8 cellular contexts compared by ENCODE assay signal in genomic region chr2:240560084-240560479, GRCh38. TPM values are rescaled to one million over a fixed set of nuclear protein-coding genes. Genes with fewer than 3 reads are reported as not detected.
A peak's percentile ranks its signal among the peaks of the same experiment; 100 is the strongest.
DNase-seq lines count a peak whose midpoint lies in the region; ATAC-seq, FAIRE-seq and TF ChIP-seq lines count a peak whose summit lies in the region.

TSS of gene DUSP28 (plus strand) at chr2:240560357. CDS start at chr2:240560685, 328 bp downstream.

- H3K9me3 ChIP-seq in HepG2 (ENCODE audit: low read length) = no peaks in the 10 kb centered on the region

- peak; percentile 32; the same call in 1 of the 2 replicates for TF ChIP-seq RAD21 in HepG2 (CRISPR knock-in tag; IDR thresholded peaks at IDR 0.05)

- BruUV-seq in HepG2 (replicated peaks; lab: Mats Ljungman, UMichigan) = no TSS peak

- FAIRE-seq in HepG2 (lab: Jason Lieb, UNC) = peak; percentile 57

- in situ Hi-C loops in GM18951 (cut with MboI; ENCODE audit: low sequenced_read_pairs, unreplicated experiment) = no loop called here
- in situ Hi-C loops in HepG2 (cut with HindIII; ENCODE audit: extremely low pct_ligation_motif_present, low pct_unique_long_range_greater_than_20kb) = loop anchor here (25.0 kb wide), 1 partner anchor 652 kb away; no protein-coding TSS in a partner anchor

- peak within 1 kb of the TSS; percentile 92 for H3K9ac ChIP-seq in HepG2 (ENCODE audit: insufficient read depth, low read depth, low read length)

- intact Hi-C loops in HepG2 (cut with micrococcal nuclease; ENCODE audit: unreplicated experiment) = loop anchor here (5.0 kb wide), 1 partner anchor 272 kb away; no protein-coding TSS in a partner anchor

- peaks cover 3 to 15% of the 10 kb centered on the region in 2 experiments; a peak in 4 of 5 replicates for H3K36me3 ChIP-seq in HepG2 (replicated peaks in 1 of 2; ENCODE audit: control insufficient read depth in 1 of 2, insufficient read depth in 2 of 2, low read length in 2 of 2)

- H3K4me1 ChIP-seq in HepG2 (ENCODE audit: insufficient read depth, low read length) = peaks cover 48% of the 10 kb centered on the region

- H3K4me3 ChIP-seq in coronary artery = peak within 1 kb of the TSS; percentile 93
- H3K4me3 ChIP-seq in HepG2 (replicated peaks in 1 of 3; ENCODE audit: insufficient read depth in 1 of 3, low read depth in 2 of 3, low read length in 3 of 3) = peak within 1 kb of the TSS; percentile 80 to 85 (median 80)

- H3K27ac ChIP-seq in coronary artery (peak within 1 kb of the TSS; percentile 95 to 98), HepG2 (ENCODE audit: extremely low read length, insufficient read depth, low read length) (peak within 1 kb of the TSS; percentile 90)

- 1% methylated on average over 11 of the region's 39 CpGs for WGBS in HepG2 (ENCODE audit: low lambda C conversion rate)

- H3K79me2 ChIP-seq in HepG2 (ENCODE audit: insufficient read depth, low read length) = peaks cover 28% of the 10 kb centered on the region

- ATAC-seq in HG03139 (IDR thresholded peaks at IDR 0.05; ENCODE audit: unreplicated experiment) (peak; percentile 59), HepG2 (peak; percentile 84)

- H2AFZ ChIP-seq in HepG2 (ENCODE audit: low read length) = no peak within 1 kb of the TSS

- TF ChIP-seq EP300 in HepG2 (IDR thresholded peaks at IDR 0.05; ENCODE audit: low read depth in 2 of 2, low read length in 2 of 2) (no peak), HepG2 (CRISPR knock-in tag; IDR thresholded peaks at IDR 0.05; ENCODE audit: borderline replicate concordance) (no peak; the same call in 1 of the 2 replicates)

- DNase-seq in Ammon's horn (ENCODE audit: low spot score) (peak; percentile 96), NCI-H510A (lab: John Stamatoyannopoulos, UW) (peak; percentile 73), coronary artery (ENCODE audit: low spot score) (peak; percentile 94), HepG2 (ENCODE audit: low spot score) (peak; percentile 83)
- peak; percentile 94 for DNase-seq in activated CD4-positive, alpha-beta T cell treated with anti-CD3 and anti-CD28 coated beads for 48 hours
- DNase-seq in stimulated activated CD4-positive, alpha-beta T cell treated with anti-CD3 and anti-CD28 coated beads, Interleukin-4, amount 100 ng/mL, for 24 hours = peak; percentile 90

- peak within 1 kb of the TSS; percentile 96 for H3K4me2 ChIP-seq in HepG2 (ENCODE audit: low read depth, low read length)

- no peaks in the 10 kb centered on the region for H4K20me1 ChIP-seq in HepG2 (ENCODE audit: insufficient read depth, low read length)

- no peaks in the 10 kb centered on the region for H3K27me3 ChIP-seq in HepG2 (ENCODE audit: control insufficient read depth in 1 of 2, insufficient read depth in 2 of 2, low read length in 2 of 2)

- peak; percentile 89 for TF ChIP-seq POLR2A in GM18951 (IDR thresholded peaks at IDR 0.05; ENCODE audit: extremely low read depth, insufficient read depth, insufficient read length)
- TF ChIP-seq POLR2A in HepG2 (IDR thresholded peaks at IDR 0.05; ENCODE audit: insufficient read depth in 1 of 2, low read depth in 2 of 2, low read length in 2 of 2) = peak in 1 of 2 experiments; percentile 81; a peak in 2 of 4 replicates

- no peak for TF ChIP-seq CTCF in coronary artery (IDR thresholded peaks at IDR 0.05)
- peak; percentile 27 for TF ChIP-seq CTCF in HepG2 (CRISPR knock-in tag; IDR thresholded peaks at IDR 0.05)

- CTCF ChIA-PET in HepG2 (lab: Yijun Ruan, JAX; ENCODE audit: low intra/inter-chr PET ratio, low total read pairs) = no interaction called here

- POLR2A ChIA-PET in HepG2 (lab: Yijun Ruan, JAX) = interaction anchor here (1.0 to 4.9 kb wide), 6 partner anchors 13 to 49 kb away, joined by 3 to 86 read pairs (median 20); partner anchors contain the start of gene CAPN10

TF ChIP-seq in HepG2, 621 proteins besides CTCF, POLR2A, EP300 and RAD21 (continues in another document):
- no peak for TF ChIP-seq MLLT10 (CRISPR knock-in tag; IDR thresholded peaks at IDR 0.05)
- no peak for TF ChIP-seq NBN (conservative IDR thresholded peaks at IDR 0.05)
- TF ChIP-seq BRD4 (CRISPR knock-in tag; IDR thresholded peaks at IDR 0.05) = peak; percentile 77
- no peak for TF ChIP-seq NFE2L2 (IDR thresholded peaks at IDR 0.05; ENCODE audit: low read length)
- no peak for TF ChIP-seq ZEB1 (IDR thresholded peaks at IDR 0.05; ENCODE audit: insufficient replicate concordance, low read depth)
- no peak for TF ChIP-seq DMTF1 (CRISPR knock-in tag; IDR thresholded peaks at IDR 0.05)
- no peak; the same call in 1 of the 2 replicates for TF ChIP-seq ZNF567 (CRISPR knock-in tag; IDR thresholded peaks at IDR 0.05; ENCODE audit: borderline replicate concordance)
- TF ChIP-seq FOXK2 (IDR thresholded peaks at IDR 0.05) = no peak
- TF ChIP-seq CAMTA2 (CRISPR knock-in tag; IDR thresholded peaks at IDR 0.05; ENCODE audit: borderline replicate concordance) = peak; percentile 55; the same call in 1 of the 2 replicates
- no peak for TF ChIP-seq NR1H2 (CRISPR knock-in tag; IDR thresholded peaks at IDR 0.05; ENCODE audit: borderline replicate concordance, low read depth)
- no peak for TF ChIP-seq NCOA1 (CRISPR knock-in tag; IDR thresholded peaks at IDR 0.05)
- no peak; the same call in 1 of the 2 replicates for TF ChIP-seq ERF (CRISPR knock-in tag; IDR thresholded peaks at IDR 0.05)
- TF ChIP-seq IRF2 (CRISPR knock-in tag; IDR thresholded peaks at IDR 0.05) = peak; percentile 70
- TF ChIP-seq SNRNP70 (IDR thresholded peaks at IDR 0.05; ENCODE audit: low read depth, low read length) = no peak
- TF ChIP-seq ZNF235 (CRISPR knock-in tag; IDR thresholded peaks at IDR 0.05; ENCODE audit: borderline replicate concordance) = no peak; the same call in none of the 2 replicates
- 0 out of 2 replicates have a peak, but pooled peaks have one; percentile 13 for TF ChIP-seq SOX5 (CRISPR knock-in tag; IDR thresholded peaks at IDR 0.05; ENCODE audit: borderline replicate concordance)
- no peak for TF ChIP-seq KLF15 (CRISPR knock-in tag; IDR thresholded peaks at IDR 0.05; ENCODE audit: borderline replicate concordance)
- TF ChIP-seq ZMYM3 (CRISPR knock-in tag; IDR thresholded peaks at IDR 0.05) = no peak
- TF ChIP-seq ZSCAN31 (CRISPR knock-in tag; IDR thresholded peaks at IDR 0.05; ENCODE audit: low read depth) = peak; percentile 25; the same call in 1 of the 2 replicates
- TF ChIP-seq DNMT3B (CRISPR knock-in tag; conservative IDR thresholded peaks at IDR 0.05) = peak; percentile 49; the same call in 1 of the 2 replicates
- TF ChIP-seq EEA1 (CRISPR knock-in tag; IDR thresholded peaks at IDR 0.05; ENCODE audit: borderline replicate concordance) = peak; percentile 87; the same call in 1 of the 2 replicates

RNA-seq across cellular contexts. Expression of gene DUSP28, which starts in this region (rescaled TPM):
- 2.5 and 5.2 TPM in 2 replicates for total RNA-seq in HepG2 (2016; rRNA removed; fragmentation: Illumina TruSeq; extraction: Trizol)
- 4.5 and 4.9 TPM in 2 replicates for total RNA-seq in HepG2 (2016; cell fraction: cytosol; rRNA removed; fragmentation: Illumina TruSeq; extraction: Trizol; ENCODE audit: low read depth)
- 2.9 and 5.6 TPM in 2 replicates for total RNA-seq in HepG2 (2016; cell fraction: insoluble cytoplasmic fraction; rRNA removed; fragmentation: Illumina TruSeq; extraction: Trizol)
- total RNA-seq in HepG2 (2016; cell fraction: membrane; rRNA removed; fragmentation: Illumina TruSeq; extraction: Trizol) = 6.2 and 6.3 TPM in 2 replicates
- 7.1 TPM in 2 replicates for total RNA-seq in HepG2 (2016; cell fraction: nucleus; rRNA removed; fragmentation: Illumina TruSeq; extraction: Trizol)
- polyA plus RNA-seq in HepG2 (2011; rRNA removed) = 6.7 and 8.6 TPM in 2 replicates
- polyA plus RNA-seq in HepG2 (2011; cell fraction: cytosol; rRNA removed) = 3.4 and 4.1 TPM in 2 replicates
- polyA plus RNA-seq in HepG2 (2011; cell fraction: nucleus; rRNA removed) = 6.6 and 6.7 TPM in 2 replicates
- polyA plus RNA-seq in HepG2 (2012) = 5.4 and 6.8 TPM in 2 replicates
- polyA plus RNA-seq in HepG2 (2016; cell fraction: cytosol; fragmentation: Illumina TruSeq; extraction: Trizol; ENCODE audit: low read depth) = 4.9 and 6.2 TPM in 2 replicates
- polyA plus RNA-seq in HepG2 (2016; cell fraction: insoluble cytoplasmic fraction; fragmentation: Illumina TruSeq; extraction: Trizol; ENCODE audit: low read depth) = 3.9 and 4.1 TPM in 2 replicates
- polyA plus RNA-seq in HepG2 (2016; cell fraction: membrane; fragmentation: Illumina TruSeq; extraction: Trizol; ENCODE audit: low read depth) = 5.5 and 7.1 TPM in 2 replicates
- 11.1 and 15.5 TPM in 2 replicates for polyA plus RNA-seq in HepG2 (2016; cell fraction: nucleus; fragmentation: Illumina TruSeq; extraction: Trizol; ENCODE audit: insufficient read depth, low read depth)
- 2.8 and 4.2 TPM in 2 replicates for polyA minus RNA-seq in HepG2 (2011; rRNA and poly(A)+ RNA removed; ENCODE audit: low replicate concordance)
- polyA minus RNA-seq in HepG2 (2011; cell fraction: cytosol; rRNA and poly(A)+ RNA removed) = 1.7 and 2.2 TPM in 2 replicates
- 11.5 and 12.3 TPM in 2 replicates for polyA minus RNA-seq in HepG2 (2011; cell fraction: nucleus; rRNA and poly(A)+ RNA removed)

Comparison
In these comparisons a context has a peak if more than half of its experiments do, and no peak if none do; other contexts are left out.
1. Peak in every context shown above with its lines: DNase-seq, ATAC-seq, H3K4me3 ChIP-seq and H3K27ac ChIP-seq.